ENCODE assay signal across 17 cellular contexts in genomic region chr4:105674011-105674410, GRCh38. TPM values are rescaled to one million over a fixed set of nuclear protein-coding genes. Genes with fewer than 3 reads are reported as not detected.
DNase-seq lines count a peak whose midpoint lies in the region; ATAC-seq and TF ChIP-seq lines count a peak whose summit lies in the region.
"Had no signal": no experiment of that assay in that cellular context is flagged by ENCODE, and none has a peak within 500 bp of the region (broad histone marks: within the 10 kb centered on the region; RNA-seq: fewer than 3 reads in every experiment).

No MANE protein-coding gene starts in this region.

- no peak overlapping the region for H3K4me3 ChIP-seq in RWPE2 (ENCODE audit: severe bottlenecking)

- H3K4me3 Mint-ChIP-seq in activated naive CD4-positive, alpha-beta T cell treated with anti-CD3 and anti-CD28 coated beads, Interleukin-2, amount 10 ng/mL, durations not matched to agents 7 days and 5 days, result no peak overlapping the region
- H3K4me3 Mint-ChIP-seq: CD4-positive, alpha-beta memory T cell had no signal

- no peak for TF ChIP-seq CTCF in RWPE2 (IDR thresholded peaks at IDR 0.05; ENCODE audit: poor library complexity, severe bottlenecking)

- no peaks in the 10 kb centered on the region for H3K4me1 Mint-ChIP-seq in activated naive CD4-positive, alpha-beta T cell treated with anti-CD3 and anti-CD28 coated beads, Interleukin-2, amount 10 ng/mL, durations not matched to agents 7 days and 5 days
- H3K4me1 Mint-ChIP-seq: CD4-positive, alpha-beta memory T cell had no signal

- ATAC-seq in RWPE2 (ENCODE audit: low read depth) (0 out of 3 replicates have a peak, but pooled peaks have one; percentile 29), HG03457 (IDR thresholded peaks at IDR 0.05; ENCODE audit: unreplicated experiment) (no peak)

- no peaks in the 10 kb centered on the region for H3K9me3 ChIP-seq in RWPE2 (ENCODE audit: severe bottlenecking)

- H3K27ac ChIP-seq in RWPE2 (ENCODE audit: poor library complexity, severe bottlenecking), result no peak overlapping the region

- DNase-seq in HT1080 (ENCODE audit: low read depth) (peak; percentile 8), M059J (ENCODE audit: low read depth) (peak; percentile 7), RWPE2 (ENCODE audit: low spot score) (no peak), renal cortical epithelial cell (ENCODE audit: low read depth) (peak; percentile 33), HT-29 (ENCODE audit: low spot score) (no peak), NCI-H774 (lab: John Stamatoyannopoulos, UW) (no peak)
- DNase-seq in activated naive CD4-positive, alpha-beta T cell treated with anti-CD3 and anti-CD28 coated beads, Interleukin-2, amount 10 ng/mL, durations not matched to agents 7 days and 5 days, result no peak
- DNase-seq: C1 segment of cervical spinal cord; Calu3; CD4-positive, alpha-beta memory T cell; COR-L47; DMS53; DMS79 treated with DMSO at 0.1 percent for 48 hours; GF-D8; GOT3; HCEC 1CT had no signal

- no peaks in the 10 kb centered on the region for H3K27me3 Mint-ChIP-seq in activated naive CD4-positive, alpha-beta T cell treated with anti-CD3 and anti-CD28 coated beads, Interleukin-2, amount 10 ng/mL, durations not matched to agents 7 days and 5 days

- no peak overlapping the region for H3K27ac Mint-ChIP-seq in activated naive CD4-positive, alpha-beta T cell treated with anti-CD3 and anti-CD28 coated beads, Interleukin-2, amount 10 ng/mL, durations not matched to agents 7 days and 5 days

- H3K27me3 ChIP-seq in RWPE2 (ENCODE audit: insufficient read depth, poor library complexity, severe bottlenecking), result no peaks in the 10 kb centered on the region

- no peaks in the 10 kb centered on the region for H3K36me3 Mint-ChIP-seq in activated naive CD4-positive, alpha-beta T cell treated with anti-CD3 and anti-CD28 coated beads, Interleukin-2, amount 10 ng/mL, durations not matched to agents 7 days and 5 days
- H3K36me3 Mint-ChIP-seq: CD4-positive, alpha-beta memory T cell had no signal

- CTCF ChIA-PET in activated naive CD4-positive, alpha-beta T cell treated with anti-CD3 and anti-CD28 coated beads, Interleukin-2, amount 10 ng/mL, durations not matched to agents 7 days and 5 days (lab: Charles Lee), result no interaction called here

- peaks cover 1% of the 10 kb centered on the region for H3K4me1 ChIP-seq in RWPE2 (ENCODE audit: insufficient read depth, poor library complexity, severe bottlenecking)

- H3K9me3 Mint-ChIP-seq in activated naive CD4-positive, alpha-beta T cell treated with anti-CD3 and anti-CD28 coated beads, Interleukin-2, amount 10 ng/mL, durations not matched to agents 7 days and 5 days, result no peaks in the 10 kb centered on the region

- no peaks in the 10 kb centered on the region for H3K36me3 ChIP-seq in RWPE2 (ENCODE audit: low read depth)

RNA-seq across cellular contexts. Expression of gene INTS12, which starts 34.5 kb away (rescaled TPM):
- total RNA-seq in HT1080 (2014; rRNA removed; shearing (Covaris generic)), result 21.2 and 25.1 TPM in 2 replicates
- 31.5 and 38.5 TPM in 2 replicates for polyA plus RNA-seq in HT1080 (2015; cell fraction: cytosol; rRNA removed)
- polyA plus RNA-seq in HT1080 (2015; cell fraction: nucleus; rRNA removed), result 60.9 and 65.5 TPM in 2 replicates
- total RNA-seq in M059J (2014; rRNA removed; shearing (Covaris generic)), result 11.6 and 16.3 TPM in 2 replicates
- total RNA-seq in renal cortical epithelial cell, result 18.2 and 27.5 TPM in 2 replicates
- total RNA-seq in HT-29 (2014; rRNA removed; shearing (Covaris generic)), result 8.2 and 11.8 TPM in 2 replicates

RNA-seq across cellular contexts. Expression of gene GSTCD, which starts 34.6 kb away (rescaled TPM):
- total RNA-seq in HT1080 (2014; rRNA removed; shearing (Covaris generic)), result 23.1 and 26.6 TPM in 2 replicates
- 19.8 and 20.1 TPM in 2 replicates for polyA plus RNA-seq in HT1080 (2015; cell fraction: cytosol; rRNA removed)
- polyA plus RNA-seq in HT1080 (2015; cell fraction: nucleus; rRNA removed), result 28.2 and 28.6 TPM in 2 replicates
- total RNA-seq in M059J (2014; rRNA removed; shearing (Covaris generic)), result 13.7 and 15.4 TPM in 2 replicates
- total RNA-seq in renal cortical epithelial cell, result 33.0 and 36.3 TPM in 2 replicates
- total RNA-seq in HT-29 (2014; rRNA removed; shearing (Covaris generic)), result 12.0 and 25.4 TPM in 2 replicates

Comparison
In these comparisons a context has a peak if more than half of its experiments do, and no peak if none do; other contexts are left out.
1. DNase-seq: peak in HT1080 (single experiment), M059J (single experiment) and renal cortical epithelial cell (single experiment); none in RWPE2 (single experiment), HT-29 (single experiment), activated naive CD4-positive, alpha-beta T cell treated with anti-CD3 and anti-CD28 coated beads, Interleukin-2, amount 10 ng/mL, durations not matched to agents 7 days and 5 days (single experiment) and NCI-H774 (single experiment).